In genomic region chr1:211261229-211261628, GRCh38 we compare ENCODE assay signal across 8 cellular contexts. TPM values are rescaled to one million over a fixed set of nuclear protein-coding genes. Genes with fewer than 3 reads are reported as not detected.
DNase-seq lines count a peak whose midpoint lies in the region; ATAC-seq and TF ChIP-seq lines count a peak whose summit lies in the region.

No MANE protein-coding gene starts in this region.

- peaks cover 21 to 31% (median 23%) of the 10 kb centered on the region in 10 experiments for H3K4me1 ChIP-seq in BLaER1 treated with 17β-estradiol and CSF1 and Interleukin-3, amounts not matched to agents 10 nM and 100 nM

- TF ChIP-seq EP300 in neural cell (conservative IDR thresholded peaks at IDR 0.05; ENCODE audit: poor library complexity, severe bottlenecking), result no peak

- TF ChIP-seq CTCF in dorsolateral prefrontal cortex (IDR thresholded peaks at IDR 0.05 in 54 of 56, conservative IDR thresholded peaks at IDR 0.05 in 2 of 56; ENCODE audit: low read depth in 1 of 56, partially characterized antibody in 56 of 56) (no peak), neural cell (IDR thresholded peaks at IDR 0.05; ENCODE audit: poor library complexity, severe bottlenecking) (no peak)

- peak overlapping the region; percentile 75 to 95 (median 84) for H3K4me3 ChIP-seq in BLaER1 treated with 17β-estradiol and CSF1 and Interleukin-3, amounts not matched to agents 10 nM and 100 nM
- H3K4me3 ChIP-seq in MG63 (peak overlapping the region; percentile 99), dorsolateral prefrontal cortex (peak overlapping the region; percentile 59 to 97 (median 90)), neural cell (ENCODE audit: low read length) (peak overlapping the region; percentile 85)

- H3K9me3 ChIP-seq in BLaER1 treated with 17β-estradiol and CSF1 and Interleukin-3, amounts not matched to agents 10 nM and 100 nM (replicated peaks in 1 of 11), result no peaks in the 10 kb centered on the region
- H3K9me3 ChIP-seq in MG63, result no peaks in the 10 kb centered on the region
- H3K9me3 ChIP-seq in neural cell (ENCODE audit: low read length), result no peaks in the 10 kb centered on the region

- DNase-seq in MG63 (no peak), dorsolateral prefrontal cortex (no peak), NCI-H510A treated with DMSO at 0.1 percent for 48 hours (lab: John Stamatoyannopoulos, UW) (no peak), HCEC 1CT (no peak), dedifferentiated amniotic fluid mesenchymal stem cell (ENCODE audit: extremely low spot score) (no peak)

- H4K20me1 ChIP-seq in BLaER1 treated with 17β-estradiol and CSF1 and Interleukin-3, amounts not matched to agents 10 nM and 100 nM, result peaks cover 0 to 32% (median 0%) of the 10 kb centered on the region in 11 experiments; a peak in 6 of 22 replicates
- H4K20me1 ChIP-seq in neural cell (ENCODE audit: insufficient read depth), result no peaks in the 10 kb centered on the region

- H3K27ac ChIP-seq in BLaER1 treated with 17β-estradiol and CSF1 and Interleukin-3, amounts not matched to agents 10 nM and 100 nM, result peak overlapping the region in 10 of 11 experiments; percentile 50 to 83 (median 74); a peak in 16 of 22 replicates
- peak overlapping the region in 52 of 59 donors; percentile 77 to 100 (median 99) for H3K27ac ChIP-seq in dorsolateral prefrontal cortex
- peak overlapping the region; percentile 97 for H3K27ac ChIP-seq in neural cell (ENCODE audit: low read length)

- H3K36me3 ChIP-seq in BLaER1 treated with 17β-estradiol and CSF1 and Interleukin-3, amounts not matched to agents 10 nM and 100 nM, result peaks cover 8 to 34% (median 27%) of the 10 kb centered on the region in 11 experiments; a peak in 21 of 22 replicates
- peaks cover 25% of the 10 kb centered on the region for H3K36me3 ChIP-seq in MG63
- H3K36me3 ChIP-seq in neural cell (ENCODE audit: insufficient read depth, low read length), result no peaks in the 10 kb centered on the region

- H2AFZ ChIP-seq in neural cell (ENCODE audit: low read depth, low read length), result no peak overlapping the region

- no peaks in the 10 kb centered on the region for H3K27me3 ChIP-seq in BLaER1 treated with 17β-estradiol and CSF1 and Interleukin-3, amounts not matched to agents 10 nM and 100 nM
- H3K27me3 ChIP-seq in MG63 (no peaks in the 10 kb centered on the region), dorsolateral prefrontal cortex (no peaks in the 10 kb centered on the region), neural cell (ENCODE audit: insufficient read depth, low read depth, low read length) (no peaks in the 10 kb centered on the region)

- intact Hi-C loops in dorsolateral prefrontal cortex (cut with DNase I), result loop anchor here in 1 of 2 donors (2.0 kb wide), 1 partner anchor 122 kb away; no protein-coding TSS in a partner anchor

- no peaks in the 10 kb centered on the region for H3K9me2 ChIP-seq in neural cell (ENCODE audit: insufficient read depth, low read length)

- TF ChIP-seq RAD21 in neural cell (conservative IDR thresholded peaks at IDR 0.05), result no peak

- peaks cover 30% of the 10 kb centered on the region for H3K79me2 ChIP-seq in neural cell (replicated peaks; ENCODE audit: insufficient read depth, low read length)

- ATAC-seq in GM21717 (IDR thresholded peaks at IDR 0.05; ENCODE audit: unreplicated experiment), result no peak

- peak overlapping the region; percentile 77 to 91 (median 83) for H3K9ac ChIP-seq in BLaER1 treated with 17β-estradiol and CSF1 and Interleukin-3, amounts not matched to agents 10 nM and 100 nM
- peak overlapping the region; percentile 92 for H3K9ac ChIP-seq in neural cell (ENCODE audit: low read length)

- H3K4me2 ChIP-seq in BLaER1 treated with 17β-estradiol and CSF1 and Interleukin-3, amounts not matched to agents 10 nM and 100 nM, result peak overlapping the region; percentile 75 to 95 (median 90)
- H3K4me2 ChIP-seq in neural cell (ENCODE audit: low read length), result peak overlapping the region; percentile 97

- peaks cover 7% of the 10 kb centered on the region for H3F3A ChIP-seq in neural cell (ENCODE audit: insufficient read depth, low read length, poor library complexity, severe bottlenecking)

TF ChIP-seq in neural cell, 6 proteins besides CTCF, POLR2A, EP300 and RAD21:
- no peak for TF ChIP-seq REST (IDR thresholded peaks at IDR 0.05; ENCODE audit: borderline replicate concordance)
- TF ChIP-seq MXI1 (conservative IDR thresholded peaks at IDR 0.05; ENCODE audit: poor library complexity, severe bottlenecking), result no peak
- TF ChIP-seq SMC3 (conservative IDR thresholded peaks at IDR 0.05; ENCODE audit: poor library complexity), result no peak
- no peak for TF ChIP-seq TAF1 (IDR thresholded peaks at IDR 0.05; ENCODE audit: low read depth)
- no peak for TF ChIP-seq EZH2 (IDR thresholded peaks at IDR 0.05; ENCODE audit: borderline replicate concordance, insufficient read depth, low read length, poor library complexity, severe bottlenecking)
- TF ChIP-seq POLR2AphosphoS5 (IDR thresholded peaks at IDR 0.05), result no peak

RNA-seq across cellular contexts. Expression of gene RCOR3, which starts 2.1 kb away (rescaled TPM):
- 9.3 and 11.6 TPM in 2 replicates for total RNA-seq in MG63 (2014; rRNA removed; shearing (Covaris generic); ENCODE audit: low replicate concordance)
- 100 to 1,000 TPM in 52 of 120 experiments, 10 to 100 TPM in 68; 67.1 to 150 (median 96.6) TPM for total RNA-seq in dorsolateral prefrontal cortex
- 43.8 and 61.6 TPM in 2 replicates for polyA plus RNA-seq in neural cell
- polyA minus RNA-seq in neural cell, result 79.1 and 90.5 TPM in 2 replicates
